Comparison of ENCODE assay signal across 22 cellular contexts in the genomic region with DNA sequence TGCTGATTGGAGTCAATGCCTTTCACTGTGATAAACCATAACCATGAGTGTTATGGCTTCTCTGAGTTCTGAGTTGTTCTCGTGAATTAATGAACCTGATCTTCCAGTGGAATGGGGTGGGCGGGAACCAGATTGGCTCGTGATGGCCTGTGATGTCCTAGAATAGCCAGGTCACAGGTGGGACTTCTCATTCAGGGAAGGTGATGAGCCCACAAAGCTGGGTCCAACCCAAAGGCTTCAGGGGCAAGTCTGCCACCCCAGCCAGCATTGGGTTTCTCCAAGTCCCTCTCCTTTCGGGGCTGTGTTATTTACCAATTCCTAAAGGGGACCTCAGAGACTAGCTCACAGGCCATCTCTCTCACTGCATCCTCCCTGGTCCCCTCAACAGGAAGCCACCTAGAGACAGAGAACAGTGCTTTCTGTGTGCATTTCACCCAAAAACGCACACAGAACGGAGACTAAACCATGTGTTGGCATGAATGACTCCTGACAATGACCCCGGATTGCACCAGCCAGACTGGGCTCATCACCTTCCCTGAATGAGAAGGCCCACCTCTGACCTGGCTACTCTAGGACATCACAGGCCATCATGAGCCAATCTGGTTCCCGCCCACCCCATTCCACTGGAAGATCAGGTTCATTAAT.
"Had no signal": no experiment of that assay in that cellular context is flagged by ENCODE, and none has a peak within 500 bp of the region (broad histone marks: within the 10 kb centered on the region; RNA-seq: fewer than 3 reads in every experiment).

No MANE protein-coding gene starts in this region.

- H3K4me1 ChIP-seq: ascending aorta, breast epithelium had no signal

- H3K9me3 ChIP-seq: ascending aorta, breast epithelium, left ventricle myocardium inferior, thoracic aorta, upper lobe of left lung had no signal

- H3K27ac ChIP-seq: ascending aorta, breast epithelium, epithelial cell of prostate, foreskin keratinocyte, SK-N-MC, skin epidermis, thoracic aorta, upper lobe of left lung had no signal

- H3K4me3 ChIP-seq: ascending aorta, breast epithelium, left ventricle myocardium inferior, SK-N-MC, skin epidermis, thoracic aorta, upper lobe of left lung had no signal

- H3K27me3 Mint-ChIP-seq: effector memory CD8-positive, alpha-beta T cell had no signal

- H3K27me3 ChIP-seq: ascending aorta, upper lobe of left lung had no signal

- H3K9me3 Mint-ChIP-seq: effector memory CD8-positive, alpha-beta T cell had no signal

- ATAC-seq: activated CD4-positive, alpha-beta T cell treated with anti-CD3 and anti-CD28 coated beads for 36 hours; activated CD8-positive, alpha-beta T cell treated with anti-CD3 and anti-CD28 coated beads, Interleukin-2, amount 10 ng/mL, durations not matched to agents 7 days and 5 days; effector memory CD8-positive, alpha-beta T cell; foreskin keratinocyte had no signal

- H3K27ac Mint-ChIP-seq: effector memory CD8-positive, alpha-beta T cell; progenitor cell of endocrine pancreas had no signal

- H3K4me3 Mint-ChIP-seq: activated CD4-positive, alpha-beta T cell treated with anti-CD3 and anti-CD28 coated beads for 36 hours; activated CD8-positive, alpha-beta T cell treated with anti-CD3 and anti-CD28 coated beads, Interleukin-2, amount 10 ng/mL, durations not matched to agents 7 days and 5 days; effector memory CD8-positive, alpha-beta T cell had no signal

- H3K36me3 ChIP-seq: ascending aorta, breast epithelium, left ventricle myocardium inferior, thoracic aorta, upper lobe of left lung had no signal

- DNase-seq: activated CD4-positive, alpha-beta T cell treated with anti-CD3 and anti-CD28 coated beads for 36 hours; activated CD8-positive, alpha-beta memory T cell treated with anti-CD3 and anti-CD28 coated beads, Interleukin-2, amount 50 U/mL, for 48 hours; activated CD8-positive, alpha-beta T cell treated with anti-CD3 and anti-CD28 coated beads, Interleukin-2, amount 10 ng/mL, durations not matched to agents 7 days and 5 days; activated effector memory CD4-positive, alpha-beta T cell treated with anti-CD3 and anti-CD28 coated beads, Interleukin-2, amount 50 U/mL, for 16 hours; activated naive CD4-positive, alpha-beta T cell treated with anti-CD3 and anti-CD28 coated beads, Interleukin-2, amount 50 U/mL, for 16 hours; activated T-cell treated with anti-CD3 and anti-CD28 coated beads, Interleukin-2, amount 50 U/mL, for 48 hours; dermis blood vessel endothelial cell; effector memory CD8-positive, alpha-beta T cell; foreskin keratinocyte; hypothalamus; left ventricle myocardium inferior; occipital lobe; stimulated activated CD4-positive, alpha-beta T cell treated with anti-CD3 and anti-CD28 coated beads, Interleukin-15, amount 100 ng/mL, for 24 hours; stimulated activated CD4-positive, alpha-beta T cell treated with anti-CD3 and anti-CD28 coated beads, Interleukin-4, amount 100 ng/mL, for 1 hour; upper lobe of left lung had no signal
